ENCODE assay signal across 23 cellular contexts in genomic region chr6:45476341-45476740, GRCh38.
"Had no signal": no experiment of that assay in that cellular context is flagged by ENCODE, and none has a peak within 500 bp of the region (broad histone marks: within the 10 kb centered on the region; RNA-seq: fewer than 3 reads in every experiment).

No MANE protein-coding gene starts in this region.

- H3K9me3 Mint-ChIP-seq: activated naive CD8-positive, alpha-beta T cell treated with anti-CD3 and anti-CD28 coated beads, Interleukin-2, amount 50 U/mL, for 24 hours; dendritic cell treated with granulocyte-macrophage colony-stimulating factor and Interleukin-4, amounts not matched to agents 40 ng/mL and 50 ng/mL, for 4 days; memory B cell; stimulated activated naive B cell treated with anti-CD40 and anti-IgM and Interleukin-4, amounts not matched to agents 10 μg/mL and 1 μg/mL and 100 μg/mL, for 72 hours; T-cell; T-helper 2 cell treated with Interferon-gamma antibody and Interleukin-4, amounts not matched to agents 5 μg/mL and 100 μg/mL, for 36 hours had no signal

- DNase-seq: activated CD4-positive, alpha-beta T cell treated with anti-CD3 and anti-CD28 coated beads, Interleukin-2, amount 50 U/mL, for 1 hour; activated CD4-positive, CD25-positive, alpha-beta regulatory T cell treated with anti-CD3 and anti-CD28 coated beads, Interleukin-2, amount 50 U/mL, for 72 hours; activated naive CD4-positive, alpha-beta T cell treated with Interleukin-2 at 50 U/mL for 16 hours; activated naive CD8-positive, alpha-beta T cell treated with anti-CD3 and anti-CD28 coated beads, Interleukin-2, amount 50 U/mL, for 24 hours; activated T-cell treated with anti-CD3 and anti-CD28 coated beads, Interleukin-2, amount 50 U/mL, for 48 hours; body of pancreas; effector CD8-positive, alpha-beta T cell; erythroblast; kidney glomerular epithelial cell; occipital lobe; retina; sigmoid colon; stimulated activated CD4-positive, alpha-beta T cell treated with anti-CD3 and anti-CD28 coated beads, Interleukin-2, amount 100 ng/mL, for 48 hours; stimulated activated CD8-positive, alpha-beta memory T cell treated with anti-CD3 and anti-CD28 coated beads, Interleukin-4, amount 100 ng/mL, for 48 hours; stimulated activated naive B cell treated with anti-CD40 and anti-IgM and Interleukin-4, amounts not matched to agents 10 μg/mL and 1 μg/mL and 100 μg/mL, for 72 hours; T-cell; transverse colon; WERI-Rb-1 had no signal

- H3K36me3 ChIP-seq: cardiac muscle cell, sigmoid colon, transverse colon, WERI-Rb-1 had no signal

- H3K36me3 Mint-ChIP-seq: memory B cell; stimulated activated naive B cell treated with anti-CD40 and anti-IgM and Interleukin-4, amounts not matched to agents 10 μg/mL and 1 μg/mL and 100 μg/mL, for 72 hours had no signal

- H3K27ac ChIP-seq: body of pancreas, cardiac muscle cell, sigmoid colon, transverse colon, WERI-Rb-1 had no signal

- H3K4me3 Mint-ChIP-seq: activated naive CD8-positive, alpha-beta T cell treated with anti-CD3 and anti-CD28 coated beads, Interleukin-2, amount 50 U/mL, for 24 hours; dendritic cell treated with granulocyte-macrophage colony-stimulating factor and Interleukin-4, amounts not matched to agents 40 ng/mL and 50 ng/mL, for 4 days; memory B cell; stimulated activated naive B cell treated with anti-CD40 and anti-IgM and Interleukin-4, amounts not matched to agents 10 μg/mL and 1 μg/mL and 100 μg/mL, for 72 hours; T-cell; T-helper 2 cell treated with Interferon-gamma antibody and Interleukin-4, amounts not matched to agents 5 μg/mL and 100 μg/mL, for 36 hours had no signal

- H3K4me3 ChIP-seq: body of pancreas, cardiac muscle cell, sigmoid colon, smooth muscle cell, transverse colon had no signal

- H3K27me3 ChIP-seq: body of pancreas, cardiac muscle cell, sigmoid colon, transverse colon had no signal

- H3K27ac Mint-ChIP-seq: activated naive CD8-positive, alpha-beta T cell treated with anti-CD3 and anti-CD28 coated beads, Interleukin-2, amount 50 U/mL, for 24 hours; dendritic cell treated with granulocyte-macrophage colony-stimulating factor and Interleukin-4, amounts not matched to agents 40 ng/mL and 50 ng/mL, for 4 days; memory B cell; stimulated activated naive B cell treated with anti-CD40 and anti-IgM and Interleukin-4, amounts not matched to agents 10 μg/mL and 1 μg/mL and 100 μg/mL, for 72 hours; T-helper 2 cell treated with Interferon-gamma antibody and Interleukin-4, amounts not matched to agents 5 μg/mL and 100 μg/mL, for 36 hours had no signal

- H3K27me3 Mint-ChIP-seq: activated naive CD8-positive, alpha-beta T cell treated with anti-CD3 and anti-CD28 coated beads, Interleukin-2, amount 50 U/mL, for 24 hours; dendritic cell treated with granulocyte-macrophage colony-stimulating factor and Interleukin-4, amounts not matched to agents 40 ng/mL and 50 ng/mL, for 4 days; memory B cell; stimulated activated naive B cell treated with anti-CD40 and anti-IgM and Interleukin-4, amounts not matched to agents 10 μg/mL and 1 μg/mL and 100 μg/mL, for 72 hours; T-cell had no signal

- H3K9me3 ChIP-seq: body of pancreas, sigmoid colon, transverse colon had no signal
